In the genomic region with DNA sequence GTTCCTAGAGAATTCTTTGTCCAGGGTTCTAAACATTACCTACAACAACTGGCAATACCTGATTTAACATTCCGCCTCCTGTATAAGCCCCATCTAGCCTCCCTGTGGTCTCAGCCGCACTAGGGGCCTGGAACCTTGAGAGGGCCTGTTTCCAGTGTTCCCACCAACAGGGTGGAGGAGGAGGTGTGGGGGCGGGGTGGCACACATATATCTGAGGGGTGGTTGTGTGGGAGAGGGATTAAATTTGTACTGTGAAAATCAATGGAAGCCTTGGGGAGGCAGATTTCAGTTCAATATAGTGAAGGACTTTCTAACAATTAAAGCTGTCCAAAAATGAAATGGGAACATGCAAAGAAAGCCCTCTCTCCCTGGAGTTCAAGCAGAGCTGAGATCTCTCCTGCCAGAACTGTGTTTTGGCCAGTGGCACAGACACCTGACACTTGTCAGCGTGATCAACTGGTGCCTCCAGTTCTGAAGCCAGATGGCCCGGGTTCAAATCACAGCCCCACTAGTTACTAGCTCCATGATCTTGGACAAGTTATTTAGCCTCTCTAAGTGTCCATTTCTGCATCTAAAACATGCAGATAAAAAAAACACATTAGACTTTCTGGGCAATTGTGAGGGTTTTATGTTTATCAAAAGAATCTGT, we compare ENCODE assay signal across 1 cellular context.
TF ChIP-seq lines count a peak whose summit lies in the region.

No MANE protein-coding gene starts in this region.

TF ChIP-seq in H1, 55 proteins besides CTCF, POLR2A, EP300 and RAD21:
- TF ChIP-seq CHD2 (IDR thresholded peaks at IDR 0.05; ENCODE audit: low read length) = no peak
- no peak for TF ChIP-seq TAF1 (IDR thresholded peaks at IDR 0.05; ENCODE audit: low read depth, low read length)
- TF ChIP-seq FOSL1 (IDR thresholded peaks at IDR 0.05; ENCODE audit: insufficient read depth, low read depth, low read length) = no peak
- no peak for TF ChIP-seq SP1 (IDR thresholded peaks at IDR 0.05; ENCODE audit: low read depth, low read length)
- TF ChIP-seq KDM1A (IDR thresholded peaks at IDR 0.05; ENCODE audit: borderline replicate concordance, low read length) = no peak
- TF ChIP-seq, protein P1, sequence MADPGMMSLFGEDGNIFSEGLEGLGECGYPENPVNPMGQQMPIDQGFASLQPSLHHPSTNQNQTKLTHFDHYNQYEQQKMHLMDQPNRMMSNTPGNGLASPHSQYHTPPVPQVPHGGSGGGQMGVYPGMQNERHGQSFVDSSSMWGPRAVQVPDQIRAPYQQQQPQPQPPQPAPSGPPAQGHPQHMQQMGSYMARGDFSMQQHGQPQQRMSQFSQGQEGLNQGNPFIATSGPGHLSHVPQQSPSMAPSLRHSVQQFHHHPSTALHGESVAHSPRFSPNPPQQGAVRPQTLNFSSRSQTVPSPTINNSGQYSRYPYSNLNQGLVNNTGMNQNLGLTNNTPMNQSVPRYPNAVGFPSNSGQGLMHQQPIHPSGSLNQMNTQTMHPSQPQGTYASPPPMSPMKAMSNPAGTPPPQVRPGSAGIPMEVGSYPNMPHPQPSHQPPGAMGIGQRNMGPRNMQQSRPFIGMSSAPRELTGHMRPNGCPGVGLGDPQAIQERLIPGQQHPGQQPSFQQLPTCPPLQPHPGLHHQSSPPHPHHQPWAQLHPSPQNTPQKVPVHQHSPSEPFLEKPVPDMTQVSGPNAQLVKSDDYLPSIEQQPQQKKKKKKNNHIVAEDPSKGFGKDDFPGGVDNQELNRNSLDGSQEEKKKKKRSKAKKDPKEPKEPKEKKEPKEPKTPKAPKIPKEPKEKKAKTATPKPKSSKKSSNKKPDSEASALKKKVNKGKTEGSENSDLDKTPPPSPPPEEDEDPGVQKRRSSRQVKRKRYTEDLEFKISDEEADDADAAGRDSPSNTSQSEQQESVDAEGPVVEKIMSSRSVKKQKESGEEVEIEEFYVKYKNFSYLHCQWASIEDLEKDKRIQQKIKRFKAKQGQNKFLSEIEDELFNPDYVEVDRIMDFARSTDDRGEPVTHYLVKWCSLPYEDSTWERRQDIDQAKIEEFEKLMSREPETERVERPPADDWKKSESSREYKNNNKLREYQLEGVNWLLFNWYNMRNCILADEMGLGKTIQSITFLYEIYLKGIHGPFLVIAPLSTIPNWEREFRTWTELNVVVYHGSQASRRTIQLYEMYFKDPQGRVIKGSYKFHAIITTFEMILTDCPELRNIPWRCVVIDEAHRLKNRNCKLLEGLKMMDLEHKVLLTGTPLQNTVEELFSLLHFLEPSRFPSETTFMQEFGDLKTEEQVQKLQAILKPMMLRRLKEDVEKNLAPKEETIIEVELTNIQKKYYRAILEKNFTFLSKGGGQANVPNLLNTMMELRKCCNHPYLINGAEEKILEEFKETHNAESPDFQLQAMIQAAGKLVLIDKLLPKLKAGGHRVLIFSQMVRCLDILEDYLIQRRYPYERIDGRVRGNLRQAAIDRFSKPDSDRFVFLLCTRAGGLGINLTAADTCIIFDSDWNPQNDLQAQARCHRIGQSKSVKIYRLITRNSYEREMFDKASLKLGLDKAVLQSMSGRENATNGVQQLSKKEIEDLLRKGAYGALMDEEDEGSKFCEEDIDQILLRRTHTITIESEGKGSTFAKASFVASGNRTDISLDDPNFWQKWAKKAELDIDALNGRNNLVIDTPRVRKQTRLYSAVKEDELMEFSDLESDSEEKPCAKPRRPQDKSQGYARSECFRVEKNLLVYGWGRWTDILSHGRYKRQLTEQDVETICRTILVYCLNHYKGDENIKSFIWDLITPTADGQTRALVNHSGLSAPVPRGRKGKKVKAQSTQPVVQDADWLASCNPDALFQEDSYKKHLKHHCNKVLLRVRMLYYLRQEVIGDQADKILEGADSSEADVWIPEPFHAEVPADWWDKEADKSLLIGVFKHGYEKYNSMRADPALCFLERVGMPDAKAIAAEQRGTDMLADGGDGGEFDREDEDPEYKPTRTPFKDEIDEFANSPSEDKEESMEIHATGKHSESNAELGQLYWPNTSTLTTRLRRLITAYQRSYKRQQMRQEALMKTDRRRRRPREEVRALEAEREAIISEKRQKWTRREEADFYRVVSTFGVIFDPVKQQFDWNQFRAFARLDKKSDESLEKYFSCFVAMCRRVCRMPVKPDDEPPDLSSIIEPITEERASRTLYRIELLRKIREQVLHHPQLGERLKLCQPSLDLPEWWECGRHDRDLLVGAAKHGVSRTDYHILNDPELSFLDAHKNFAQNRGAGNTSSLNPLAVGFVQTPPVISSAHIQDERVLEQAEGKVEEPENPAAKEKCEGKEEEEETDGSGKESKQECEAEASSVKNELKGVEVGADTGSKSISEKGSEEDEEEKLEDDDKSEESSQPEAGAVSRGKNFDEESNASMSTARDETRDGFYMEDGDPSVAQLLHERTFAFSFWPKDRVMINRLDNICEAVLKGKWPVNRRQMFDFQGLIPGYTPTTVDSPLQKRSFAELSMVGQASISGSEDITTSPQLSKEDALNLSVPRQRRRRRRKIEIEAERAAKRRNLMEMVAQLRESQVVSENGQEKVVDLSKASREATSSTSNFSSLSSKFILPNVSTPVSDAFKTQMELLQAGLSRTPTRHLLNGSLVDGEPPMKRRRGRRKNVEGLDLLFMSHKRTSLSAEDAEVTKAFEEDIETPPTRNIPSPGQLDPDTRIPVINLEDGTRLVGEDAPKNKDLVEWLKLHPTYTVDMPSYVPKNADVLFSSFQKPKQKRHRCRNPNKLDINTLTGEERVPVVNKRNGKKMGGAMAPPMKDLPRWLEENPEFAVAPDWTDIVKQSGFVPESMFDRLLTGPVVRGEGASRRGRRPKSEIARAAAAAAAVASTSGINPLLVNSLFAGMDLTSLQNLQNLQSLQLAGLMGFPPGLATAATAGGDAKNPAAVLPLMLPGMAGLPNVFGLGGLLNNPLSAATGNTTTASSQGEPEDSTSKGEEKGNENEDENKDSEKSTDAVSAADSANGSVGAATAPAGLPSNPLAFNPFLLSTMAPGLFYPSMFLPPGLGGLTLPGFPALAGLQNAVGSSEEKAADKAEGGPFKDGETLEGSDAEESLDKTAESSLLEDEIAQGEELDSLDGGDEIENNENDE (IDR thresholded peaks at IDR 0.05; ENCODE audit: insufficient replicate concordance, low read length) = no peak
- TF ChIP-seq NANOG (IDR thresholded peaks at IDR 0.05; ENCODE audit: insufficient read depth, low read depth, low read length, poor library complexity, severe bottlenecking) = no peak
- TF ChIP-seq BRCA1 (IDR thresholded peaks at IDR 0.05; ENCODE audit: low read depth, low read length) = no peak
- TF ChIP-seq, protein P2, sequence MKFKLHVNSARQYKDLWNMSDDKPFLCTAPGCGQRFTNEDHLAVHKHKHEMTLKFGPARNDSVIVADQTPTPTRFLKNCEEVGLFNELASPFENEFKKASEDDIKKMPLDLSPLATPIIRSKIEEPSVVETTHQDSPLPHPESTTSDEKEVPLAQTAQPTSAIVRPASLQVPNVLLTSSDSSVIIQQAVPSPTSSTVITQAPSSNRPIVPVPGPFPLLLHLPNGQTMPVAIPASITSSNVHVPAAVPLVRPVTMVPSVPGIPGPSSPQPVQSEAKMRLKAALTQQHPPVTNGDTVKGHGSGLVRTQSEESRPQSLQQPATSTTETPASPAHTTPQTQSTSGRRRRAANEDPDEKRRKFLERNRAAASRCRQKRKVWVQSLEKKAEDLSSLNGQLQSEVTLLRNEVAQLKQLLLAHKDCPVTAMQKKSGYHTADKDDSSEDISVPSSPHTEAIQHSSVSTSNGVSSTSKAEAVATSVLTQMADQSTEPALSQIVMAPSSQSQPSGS (IDR thresholded peaks at IDR 0.05; ENCODE audit: low read length) = no peak
- no peak for TF ChIP-seq BCL11A (IDR thresholded peaks at IDR 0.05; ENCODE audit: low read depth in 2 of 2, low read length in 2 of 2)
- TF ChIP-seq CBX5 (IDR thresholded peaks at IDR 0.05; ENCODE audit: low read depth, low read length) = no peak
- TF ChIP-seq GTF2F1 (IDR thresholded peaks at IDR 0.05; ENCODE audit: borderline replicate concordance, low read depth, low read length) = no peak
